8 cellular contexts compared by ENCODE assay signal in the genomic region with DNA sequence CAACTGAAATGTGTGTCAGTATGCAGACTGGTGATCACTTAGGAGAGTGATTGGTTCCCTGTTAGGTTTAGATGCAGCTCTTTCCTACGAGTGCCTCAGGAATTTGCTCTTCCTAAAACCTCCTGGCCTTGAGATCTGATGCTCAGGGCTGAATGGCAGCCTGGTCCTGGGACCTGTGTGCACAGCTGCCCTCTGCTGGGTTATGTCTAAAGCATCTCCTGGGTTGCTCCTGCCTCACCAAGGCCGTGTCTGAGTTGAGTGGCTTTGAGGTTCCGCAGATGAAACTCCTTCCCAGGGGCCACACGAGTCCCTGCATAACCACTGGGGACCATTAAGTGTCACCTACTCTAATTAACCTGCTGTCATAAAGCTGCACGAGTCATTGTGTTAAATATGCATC. TPM values are rescaled to one million over a fixed set of nuclear protein-coding genes. Genes with fewer than 3 reads are reported as not detected.
DNase-seq lines count a peak whose midpoint lies in the region; ATAC-seq, FAIRE-seq and TF ChIP-seq lines count a peak whose summit lies in the region.

No MANE protein-coding gene starts in this region.

- POLR2A ChIA-PET in K562 (lab: Yijun Ruan, JAX) = no interaction called here

- in situ Hi-C loops in K562 (cut with MboI) = no loop called here

- DNase-seq in COLO668 (lab: John Stamatoyannopoulos, UW; ENCODE audit: unreplicated experiment) (peak; percentile 8), HT-29 (ENCODE audit: low spot score) (peak; percentile 3), K562 (ENCODE audit: extremely low read depth in 1 of 4, low spot score in 3 of 4) (no peak), right lobe of liver (peak in 1 of 3 donors; percentile 44), NCI-H1694 treated with DMSO at 0.1 percent for 48 hours (lab: John Stamatoyannopoulos, UW) (no peak)
- no peak for DNase-seq in NK-92 treated with Interleukin-12 subunit alpha and Interleukin-12 subunit beta, amount 100 ng/mL, for 24 hours (lab: John Stamatoyannopoulos, UW)

- H3K27me3 ChIP-seq in K562 (ENCODE audit: control insufficient read depth in 2 of 2, insufficient read depth in 2 of 2, low read length in 2 of 2) = peaks cover 8 to 22% of the 10 kb centered on the region in 2 experiments; a peak in 4 of 5 replicates
- H3K27me3 ChIP-seq in right lobe of liver = no peaks in the 10 kb centered on the region

- no peak for TF ChIP-seq EP300 in K562 (IDR thresholded peaks at IDR 0.05; ENCODE audit: low read length)

- H3K4me3 ChIP-seq in K562 (no peak overlapping the region), right lobe of liver (no peak overlapping the region)

- ATAC-seq in K562 = peak; percentile 43; the same call in 1 of the 3 replicates
- peak; percentile 55 to 71 (median 64) for ATAC-seq in right lobe of liver
- ATAC-seq in GM18868 (IDR thresholded peaks at IDR 0.05; ENCODE audit: unreplicated experiment) = no peak
- no peak for ATAC-seq in GM18520 (IDR thresholded peaks at IDR 0.05; ENCODE audit: unreplicated experiment)

- H3K27ac ChIP-seq in K562 (ENCODE audit: extremely low read depth, low read depth, low read length) (no peak overlapping the region), right lobe of liver (no peak overlapping the region)

- no peak overlapping the region for H3K4me2 ChIP-seq in K562 (ENCODE audit: insufficient read depth, low read length)

- intact Hi-C loops in K562 (cut with micrococcal nuclease) = no loop called here
- intact Hi-C loops in right lobe of liver (cut with DNase I) = no loop called here

- H4K20me1 ChIP-seq in K562 (replicated peaks; ENCODE audit: control insufficient read depth, insufficient read depth, low read length) = no peaks in the 10 kb centered on the region

- H3K36me3 ChIP-seq in K562 (ENCODE audit: control insufficient read depth, insufficient read depth, low read length) (no peaks in the 10 kb centered on the region), right lobe of liver (peaks cover 0 to 20% (median 6%) of the 10 kb centered on the region in 4 donors)

- TF ChIP-seq CTCF in K562 (IDR thresholded peaks at IDR 0.05 in 2 of 3, conservative IDR thresholded peaks at IDR 0.05 in 1 of 3; ENCODE audit: insufficient read depth in 2 of 3, low read depth in 1 of 3, low read length in 3 of 3) = peak; percentile 17 to 40 (median 33); a peak in 2 of 6 replicates
- peak in 3 of 4 donors; percentile 17 to 33 (median 28) for TF ChIP-seq CTCF in right lobe of liver (IDR thresholded peaks at IDR 0.05)

- WGBS in K562 (ENCODE audit: insufficient coverage, low coverage, missing lambda C conversion rate) = 3% methylated on average over 5 of the region's 5 CpGs
- 67% methylated on average over 2 of the region's 5 CpGs for WGBS in right lobe of liver (ENCODE audit: insufficient coverage, low coverage, low lambda C conversion rate, missing lambda C conversion rate)

- TF ChIP-seq POLR2A in K562 (conservative IDR thresholded peaks at IDR 0.05) = no peak
- TF ChIP-seq POLR2A in right lobe of liver (IDR thresholded peaks at IDR 0.05) = no peak

- H3K9ac ChIP-seq in K562 (ENCODE audit: insufficient read depth in 1 of 2, low read depth in 2 of 2, low read length in 2 of 2) = no peak overlapping the region

- BruUV-seq in K562 (replicated peaks; lab: Mats Ljungman, UMichigan) = no TSS peak

- H3K4me1 ChIP-seq in K562 (replicated peaks in 1 of 2; ENCODE audit: control insufficient read depth in 2 of 2, insufficient read depth in 2 of 2, low read length in 2 of 2) (no peaks in the 10 kb centered on the region), right lobe of liver (no peaks in the 10 kb centered on the region)

- TF ChIP-seq RAD21 in K562 (CRISPR knock-in tag; conservative IDR thresholded peaks at IDR 0.05 in 1 of 2, IDR thresholded peaks at IDR 0.05 in 1 of 2) = peak in 1 of 2 experiments; percentile 24; a peak in 2 of 4 replicates

- CTCF ChIA-PET in K562 (lab: Yijun Ruan, JAX; ENCODE audit: low intra/inter-chr PET ratio) = interaction anchor here (0.6 kb wide), 1 partner anchor 346 kb away, joined by 3 read pairs; no protein-coding TSS in a partner anchor

- no peaks in the 10 kb centered on the region for H3K79me2 ChIP-seq in K562 (ENCODE audit: control insufficient read depth, insufficient read depth, low read length)

- no peak for FAIRE-seq in K562 (lab: Jason Lieb, UNC)

- H3K9me3 ChIP-seq in K562 (replicated peaks; ENCODE audit: control insufficient read depth, insufficient read depth, low read depth, low read length) (no peaks in the 10 kb centered on the region), right lobe of liver (no peaks in the 10 kb centered on the region)

- H3K9me1 ChIP-seq in K562 (ENCODE audit: control insufficient read depth, insufficient read depth, low read length) = no peaks in the 10 kb centered on the region

- H2AFZ ChIP-seq in K562 (ENCODE audit: low read depth, low read length) = no peak overlapping the region

TF ChIP-seq in K562, 482 proteins besides CTCF, POLR2A, EP300 and RAD21:
- TF ChIP-seq FIP1L1 (IDR thresholded peaks at IDR 0.05; ENCODE audit: low read depth, low read length, poor library complexity, severe bottlenecking) = no peak
- no peak for TF ChIP-seq NR4A1 (CRISPR knock-in tag; IDR thresholded peaks at IDR 0.05)
- TF ChIP-seq NR4A1 (tag; IDR thresholded peaks at IDR 0.05) = no peak
- no peak for TF ChIP-seq SIN3B (IDR thresholded peaks at IDR 0.05; ENCODE audit: low read depth)
- TF ChIP-seq CCNT2 (IDR thresholded peaks at IDR 0.05; ENCODE audit: borderline replicate concordance, extremely low read depth, insufficient read length, low read depth, low read length) = no peak
- no peak for TF ChIP-seq ASH1L (IDR thresholded peaks at IDR 0.05; ENCODE audit: borderline replicate concordance, low read depth, partially characterized antibody)
- TF ChIP-seq MAFK (IDR thresholded peaks at IDR 0.05; ENCODE audit: low read length) = no peak
- no peak for TF ChIP-seq ZFX (CRISPR knock-in tag; IDR thresholded peaks at IDR 0.05)
- TF ChIP-seq FOXM1 (IDR thresholded peaks at IDR 0.05; ENCODE audit: low read depth) = no peak
- TF ChIP-seq FOXM1 (CRISPR knock-in tag; IDR thresholded peaks at IDR 0.05; ENCODE audit: low read depth) = no peak
- TF ChIP-seq ZNF586 (CRISPR knock-in tag; conservative IDR thresholded peaks at IDR 0.05) = no peak
- TF ChIP-seq ZBTB5 (IDR thresholded peaks at IDR 0.05) = no peak
- no peak for TF ChIP-seq GABPB1 (CRISPR knock-in tag; IDR thresholded peaks at IDR 0.05)
- no peak for TF ChIP-seq ZNF134 (CRISPR knock-in tag; conservative IDR thresholded peaks at IDR 0.05)
- TF ChIP-seq ZBTB43 (CRISPR knock-in tag; IDR thresholded peaks at IDR 0.05) = no peak

RNA-seq across cellular contexts. Expression of gene MVB12B, which starts 59.5 kb away (rescaled TPM):
- 0.10 TPM in 1 of 2 replicates, not detected in the other for total RNA-seq in HT-29 (2014; rRNA removed; shearing (Covaris generic))
- total RNA-seq in K562 (2011; cell fraction: chromatin; rRNA removed; ENCODE audit: low replicate concordance) = not detected in 2 replicates
- not detected in 2 replicates for total RNA-seq in K562 (2011; cell fraction: nucleolus; rRNA removed)
- not detected in 2 replicates for total RNA-seq in K562 (2011; cell fraction: nucleoplasm; rRNA removed)
- total RNA-seq in K562 (2014; rRNA removed) (not detected in 2 replicates), K562 (2014; rRNA removed; fragmentation: Illumina TruSeq; extraction: Trizol) (not detected in 2 replicates), K562 (2015; rRNA removed; fragmentation: Illumina TruSeq; extraction: Trizol) (not detected in 2 replicates), K562 (2021) (0.09 TPM in 1 of 2 replicates, not detected in the other), right lobe of liver (10 to 100 TPM in 2 of 6 experiments, 1 to 10 TPM in 4; 7.2 to 16.2 (median 9.1) TPM)
- polyA plus RNA-seq in K562 (2011; rRNA removed) (not detected in 2 replicates), K562 (2014; fragmentation: Illumina TruSeq; extraction: Trizol) (not detected in 2 replicates), K562 (2014; fragmentation: Nextera tagmentation; extraction: Ambion mirVana) (not detected), K562 (2014; rRNA removed) (not detected in 2 replicates)
- polyA plus RNA-seq in K562 (2011; cell fraction: cytosol; rRNA removed) = not detected in 2 replicates
- polyA plus RNA-seq in K562 (2011; cell fraction: nucleus; rRNA removed) = not detected in 2 replicates
- polyA plus RNA-seq in K562 (2012) = 0.07 TPM in 1 of 2 replicates, not detected in the other
- polyA minus RNA-seq in K562 (2011; rRNA and poly(A)+ RNA removed) = not detected in 2 replicates
- polyA minus RNA-seq in K562 (2011; cell fraction: cytosol; rRNA and poly(A)+ RNA removed) = not detected in 2 replicates
- polyA minus RNA-seq in K562 (2011; cell fraction: nucleus; rRNA and poly(A)+ RNA removed) = not detected in 2 replicates

Comparison
In these comparisons a context has a peak if more than half of its experiments do, and no peak if none do; other contexts are left out.
1. DNase-seq: peak in COLO668 (single experiment) and HT-29 (single experiment); none in K562 (0 of 4), NK-92 treated with Interleukin-12 subunit alpha and Interleukin-12 subunit beta, amount 100 ng/mL, for 24 hours (single experiment) and NCI-H1694 treated with DMSO at 0.1 percent for 48 hours (single experiment).
2. ATAC-seq: peak in K562 (single experiment) and right lobe of liver (4 of 4); none in GM18868 (single experiment) and GM18520 (single experiment).